1 cellular context compared by ENCODE assay signal in the genomic region with DNA sequence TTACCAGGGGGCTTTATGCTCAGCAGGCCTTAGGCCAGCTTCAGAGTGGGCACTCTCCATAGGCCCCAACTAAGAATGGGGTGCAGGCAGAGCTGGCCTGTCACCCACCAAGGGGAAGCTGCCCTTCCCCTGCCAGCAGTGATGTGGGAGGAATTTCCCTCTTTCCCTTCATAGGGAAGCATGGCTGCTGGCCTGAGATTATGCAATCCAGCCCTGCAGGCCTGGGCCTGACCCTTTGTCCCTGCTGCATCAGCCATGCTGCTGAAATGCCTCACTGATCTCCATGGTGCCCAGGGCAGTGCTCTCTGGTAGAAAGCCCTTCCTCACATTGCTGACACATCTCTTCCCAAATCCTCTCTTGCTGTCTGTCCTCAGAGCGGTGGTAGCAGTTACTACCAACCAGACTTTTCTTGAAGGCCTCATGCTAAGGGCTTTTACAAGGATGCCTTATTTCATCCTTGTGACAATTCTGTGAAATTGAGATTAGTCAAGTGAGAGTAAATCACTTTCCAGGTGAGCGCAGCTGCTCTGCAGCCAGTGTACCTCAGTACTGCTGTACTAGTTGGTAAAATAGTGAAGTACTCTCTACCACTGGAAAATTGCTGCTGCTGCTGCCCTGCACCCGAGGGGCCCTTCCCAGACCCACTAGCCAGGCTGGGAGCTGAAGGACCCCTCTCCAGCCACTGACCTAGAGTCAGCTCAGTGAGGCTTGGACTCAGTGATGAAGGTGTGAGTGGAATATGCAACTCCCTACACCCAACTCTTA.
TF ChIP-seq lines count a peak whose summit lies in the region.

No MANE protein-coding gene starts in this region.

TF ChIP-seq in GM23338, 12 proteins besides CTCF, POLR2A, EP300 and RAD21 (continued from another document):
- TF ChIP-seq, protein P1, sequence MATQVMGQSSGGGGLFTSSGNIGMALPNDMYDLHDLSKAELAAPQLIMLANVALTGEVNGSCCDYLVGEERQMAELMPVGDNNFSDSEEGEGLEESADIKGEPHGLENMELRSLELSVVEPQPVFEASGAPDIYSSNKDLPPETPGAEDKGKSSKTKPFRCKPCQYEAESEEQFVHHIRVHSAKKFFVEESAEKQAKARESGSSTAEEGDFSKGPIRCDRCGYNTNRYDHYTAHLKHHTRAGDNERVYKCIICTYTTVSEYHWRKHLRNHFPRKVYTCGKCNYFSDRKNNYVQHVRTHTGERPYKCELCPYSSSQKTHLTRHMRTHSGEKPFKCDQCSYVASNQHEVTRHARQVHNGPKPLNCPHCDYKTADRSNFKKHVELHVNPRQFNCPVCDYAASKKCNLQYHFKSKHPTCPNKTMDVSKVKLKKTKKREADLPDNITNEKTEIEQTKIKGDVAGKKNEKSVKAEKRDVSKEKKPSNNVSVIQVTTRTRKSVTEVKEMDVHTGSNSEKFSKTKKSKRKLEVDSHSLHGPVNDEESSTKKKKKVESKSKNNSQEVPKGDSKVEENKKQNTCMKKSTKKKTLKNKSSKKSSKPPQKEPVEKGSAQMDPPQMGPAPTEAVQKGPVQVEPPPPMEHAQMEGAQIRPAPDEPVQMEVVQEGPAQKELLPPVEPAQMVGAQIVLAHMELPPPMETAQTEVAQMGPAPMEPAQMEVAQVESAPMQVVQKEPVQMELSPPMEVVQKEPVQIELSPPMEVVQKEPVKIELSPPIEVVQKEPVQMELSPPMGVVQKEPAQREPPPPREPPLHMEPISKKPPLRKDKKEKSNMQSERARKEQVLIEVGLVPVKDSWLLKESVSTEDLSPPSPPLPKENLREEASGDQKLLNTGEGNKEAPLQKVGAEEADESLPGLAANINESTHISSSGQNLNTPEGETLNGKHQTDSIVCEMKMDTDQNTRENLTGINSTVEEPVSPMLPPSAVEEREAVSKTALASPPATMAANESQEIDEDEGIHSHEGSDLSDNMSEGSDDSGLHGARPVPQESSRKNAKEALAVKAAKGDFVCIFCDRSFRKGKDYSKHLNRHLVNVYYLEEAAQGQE (IDR thresholded peaks at IDR 0.05; ENCODE audit: unreplicated experiment), result no peak
